Comparison of ENCODE assay signal across 6 cellular contexts in genomic region chr6:41073968-41074691, GRCh38. TPM values are rescaled to one million over a fixed set of nuclear protein-coding genes. Genes with fewer than 3 reads are reported as not detected.
DNase-seq lines count a peak whose midpoint lies in the region; ATAC-seq and TF ChIP-seq lines count a peak whose summit lies in the region.

No MANE protein-coding gene starts in this region.

- WGBS in adrenal gland, 4 donors = 4 to 5% (median 5%) methylated on average over 11 of the region's 11 CpGs

- no peak for ATAC-seq in GM21423 (IDR thresholded peaks at IDR 0.05; ENCODE audit: unreplicated experiment)
- no peak for ATAC-seq in GM18511 (IDR thresholded peaks at IDR 0.05; ENCODE audit: unreplicated experiment)

- peaks cover 4% of the 10 kb centered on the region for H3K27me3 Mint-ChIP-seq in activated CD4-positive, alpha-beta T cell treated with anti-CD3 and anti-CD28 coated beads, Interleukin-2, amount 10 ng/mL, durations not matched to agents 24 days and 14 days

- H3K9me3 Mint-ChIP-seq in activated CD4-positive, alpha-beta T cell treated with anti-CD3 and anti-CD28 coated beads, Interleukin-2, amount 10 ng/mL, durations not matched to agents 24 days and 14 days = no peaks in the 10 kb centered on the region

- no peak for TF ChIP-seq CTCF in adrenal gland (IDR thresholded peaks at IDR 0.05)

- H3K9me3 ChIP-seq in adrenal gland (replicated peaks in 1 of 3) = no peaks in the 10 kb centered on the region
- H3K9me3 ChIP-seq in mucosa of stomach (ENCODE audit: control insufficient read depth, low read length) = no peaks in the 10 kb centered on the region

- intact Hi-C loops in activated CD4-positive, alpha-beta T cell treated with anti-CD3 and anti-CD28 coated beads, Interleukin-2, amount 10 ng/mL, durations not matched to agents 24 days and 14 days (cut with micrococcal nuclease) = loop anchor here (2.0 to 10.0 kb wide), 7 partner anchors 108 to 1959 kb away; partner anchors contain the start of genes BYSL, KCNK5, MED20 and SAYSD1
- intact Hi-C loops in adrenal gland (cut with DNase I) = no loop called here

- H3K4me3 ChIP-seq in adrenal gland = peak overlapping the region; percentile 62 to 98 (median 85)
- H3K4me3 ChIP-seq in mucosa of stomach (ENCODE audit: low read length) = peak overlapping the region; percentile 57

- TF ChIP-seq POLR2A in adrenal gland (IDR thresholded peaks at IDR 0.05) = no peak

- H3K4me3 Mint-ChIP-seq in activated CD4-positive, alpha-beta T cell treated with anti-CD3 and anti-CD28 coated beads, Interleukin-2, amount 10 ng/mL, durations not matched to agents 24 days and 14 days = peak overlapping the region; percentile 97

- peak; percentile 71 for DNase-seq in activated CD4-positive, alpha-beta T cell treated with anti-CD3 and anti-CD28 coated beads, Interleukin-2, amount 10 ng/mL, durations not matched to agents 24 days and 14 days
- no peak for DNase-seq in activated CD4-positive, alpha-beta T cell treated with anti-CD3 and anti-CD28 coated beads, Interleukin-2, amount 50 U/mL, for 48 hours
- peak in 2 of 7 donors; percentile 16 to 34 for DNase-seq in adrenal gland

- H3K27me3 ChIP-seq in adrenal gland (no peaks in the 10 kb centered on the region), mucosa of stomach (ENCODE audit: control insufficient read depth, insufficient read depth, low read length) (no peaks in the 10 kb centered on the region)

- peak overlapping the region; percentile 98 for H3K27ac Mint-ChIP-seq in activated CD4-positive, alpha-beta T cell treated with anti-CD3 and anti-CD28 coated beads, Interleukin-2, amount 10 ng/mL, durations not matched to agents 24 days and 14 days

- peaks cover 45% of the 10 kb centered on the region for H3K36me3 Mint-ChIP-seq in activated CD4-positive, alpha-beta T cell treated with anti-CD3 and anti-CD28 coated beads, Interleukin-2, amount 10 ng/mL, durations not matched to agents 24 days and 14 days (ENCODE audit: low read depth)

- H3K9ac ChIP-seq in mucosa of stomach (ENCODE audit: low read length) = peak overlapping the region; percentile 91

- peaks cover 0 to 4% of the 10 kb centered on the region in 2 donors for H3K36me3 ChIP-seq in adrenal gland (replicated peaks in 1 of 2)
- H3K36me3 ChIP-seq in mucosa of stomach (ENCODE audit: control insufficient read depth, insufficient read depth, low read length) = no peaks in the 10 kb centered on the region

- H3K4me1 ChIP-seq in adrenal gland (replicated peaks in 1 of 2) (peaks cover 19 to 27% of the 10 kb centered on the region in 2 donors), mucosa of stomach (ENCODE audit: control insufficient read depth, insufficient read depth, low read length) (peaks cover 14% of the 10 kb centered on the region)

- peaks cover 59% of the 10 kb centered on the region for H3K4me1 Mint-ChIP-seq in activated CD4-positive, alpha-beta T cell treated with anti-CD3 and anti-CD28 coated beads, Interleukin-2, amount 10 ng/mL, durations not matched to agents 24 days and 14 days

- H3K27ac ChIP-seq in adrenal gland = peak overlapping the region; percentile 95 to 100 (median 99)

RNA-seq across cellular contexts. Expression of gene NFYA, which starts 1.4 kb away (rescaled TPM):
- 31.2 TPM in 2 replicates for total RNA-seq in activated CD4-positive, alpha-beta T cell treated with anti-CD3 and anti-CD28 coated beads, Interleukin-2, amount 10 ng/mL, durations not matched to agents 24 days and 14 days
- total RNA-seq in adrenal gland = 10 to 100 TPM in 7 of 8 donors, 1 to 10 TPM in 1; 7.1 to 18.2 (median 13.7) TPM
- 10 to 100 TPM in 1 of 3 donors, 1 to 10 TPM in 2; 6.4 to 21.4 (median 7.4) TPM for polyA plus RNA-seq in adrenal gland

RNA-seq across cellular contexts. Expression of gene OARD1, which starts 2.0 kb away (rescaled TPM):
- total RNA-seq in activated CD4-positive, alpha-beta T cell treated with anti-CD3 and anti-CD28 coated beads, Interleukin-2, amount 10 ng/mL, durations not matched to agents 24 days and 14 days = 30.7 and 31.7 TPM in 2 replicates
- total RNA-seq in adrenal gland = 10 to 100 TPM; 10.1 to 35.5 (median 21.8) TPM
- 10 to 100 TPM; 21.5 to 44.4 (median 26.1) TPM for polyA plus RNA-seq in adrenal gland

RNA-seq across cellular contexts. Expression of gene APOBEC2, which starts 21.1 kb away (rescaled TPM):
- not detected in 2 replicates for total RNA-seq in activated CD4-positive, alpha-beta T cell treated with anti-CD3 and anti-CD28 coated beads, Interleukin-2, amount 10 ng/mL, durations not matched to agents 24 days and 14 days
- 1 to 10 TPM in 4 of 8 donors, under 1 TPM in 2, not detected in 2; 0.28 to 3.7 (median 1.1) TPM for total RNA-seq in adrenal gland
- polyA plus RNA-seq in adrenal gland = under 1 TPM in 2 of 3 donors, not detected in 1; 0.38 to 0.81 TPM

RNA-seq across cellular contexts. Expression of gene TSPO2, which starts 31.9 kb away (rescaled TPM):
- not detected in 2 replicates for total RNA-seq in activated CD4-positive, alpha-beta T cell treated with anti-CD3 and anti-CD28 coated beads, Interleukin-2, amount 10 ng/mL, durations not matched to agents 24 days and 14 days
- not detected for total RNA-seq in adrenal gland
- not detected for polyA plus RNA-seq in adrenal gland

RNA-seq across cellular contexts. Expression of gene UNC5CL, which starts 35.1 kb away (rescaled TPM):
- 0.88 and 1.2 TPM in 2 replicates for total RNA-seq in activated CD4-positive, alpha-beta T cell treated with anti-CD3 and anti-CD28 coated beads, Interleukin-2, amount 10 ng/mL, durations not matched to agents 24 days and 14 days
- total RNA-seq in adrenal gland = 1 to 10 TPM in 3 of 8 donors, under 1 TPM in 5; 0.52 to 1.2 (median 0.60) TPM
- polyA plus RNA-seq in adrenal gland = 1 to 10 TPM in 2 of 3 donors, under 1 TPM in 1; 0.20 to 1.6 (median 1.2) TPM
